ENCODE assay signal across 20 cellular contexts in the genomic region with DNA sequence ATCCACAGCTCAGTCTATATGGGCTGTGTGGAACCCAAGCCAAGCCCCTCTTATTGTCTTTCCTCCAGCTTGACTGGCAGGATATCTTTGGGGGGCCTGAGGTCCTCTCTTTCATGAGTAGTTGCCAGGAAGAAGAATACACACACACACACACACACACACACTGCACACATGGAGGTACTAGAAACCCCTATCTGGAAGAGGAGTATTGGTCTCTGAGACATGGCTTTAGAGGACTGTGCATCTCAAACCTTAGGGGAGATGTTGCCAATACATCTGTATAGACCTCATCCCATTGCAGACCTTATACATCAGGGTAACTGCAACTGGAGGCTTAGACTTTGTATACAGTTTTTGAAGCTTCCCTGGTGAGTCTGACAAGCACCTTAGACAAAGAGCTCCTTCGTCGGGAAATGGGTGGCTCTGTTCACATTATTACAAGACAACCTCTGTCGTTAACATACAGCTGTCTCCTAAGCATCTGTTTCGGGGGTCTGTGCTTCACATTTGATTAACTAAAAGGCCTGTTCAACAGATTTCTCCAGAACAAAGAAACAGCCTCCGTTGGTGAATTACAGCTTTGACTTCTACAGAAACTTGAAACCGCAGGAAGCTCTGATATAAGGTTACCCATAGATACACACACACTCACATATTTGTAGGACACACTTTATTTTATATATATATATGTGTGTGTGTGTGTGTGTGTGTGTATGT. TPM values are rescaled to one million over a fixed set of nuclear protein-coding genes. Genes with fewer than 3 reads are reported as not detected.
A peak's percentile ranks its signal among the peaks of the same experiment; 100 is the strongest.
DNase-seq lines count a peak whose midpoint lies in the region; ATAC-seq, FAIRE-seq and TF ChIP-seq lines count a peak whose summit lies in the region.
"Had no signal": no experiment of that assay in that cellular context is flagged by ENCODE, and none has a peak within 500 bp of the region (broad histone marks: within the 10 kb centered on the region; RNA-seq: fewer than 3 reads in every experiment).

No MANE protein-coding gene starts in this region.

- no peak for TF ChIP-seq CTCF in cardiac muscle cell (IDR thresholded peaks at IDR 0.05; ENCODE audit: low read depth, low read length)
- no peak for TF ChIP-seq CTCF in right atrium auricular region (IDR thresholded peaks at IDR 0.05)
- TF ChIP-seq CTCF in pancreas (IDR thresholded peaks at IDR 0.05): no peak

- H3K4me3 Mint-ChIP-seq in activated CD4-positive, alpha-beta T cell treated with anti-CD3 and anti-CD28 coated beads, Interleukin-2, amount 10 ng/mL, durations not matched to agents 24 days and 14 days: no peak overlapping the region
- H3K4me3 Mint-ChIP-seq: CD14-positive monocyte, HFFc6 had no signal

- H3K9me3 ChIP-seq in cardiac muscle cell (ENCODE audit: low read depth) (no peaks in the 10 kb centered on the region), right atrium auricular region (no peaks in the 10 kb centered on the region), pancreas (no peaks in the 10 kb centered on the region)

- H3K27me3 ChIP-seq in cardiac muscle cell: no peaks in the 10 kb centered on the region
- no peaks in the 10 kb centered on the region for H3K27me3 ChIP-seq in right atrium auricular region
- no peaks in the 10 kb centered on the region for H3K27me3 ChIP-seq in pancreas

- H3K4me3 ChIP-seq in cardiac muscle cell (no peak overlapping the region), right atrium auricular region (no peak overlapping the region), pancreas (no peak overlapping the region)
- H3K4me3 ChIP-seq: K562 had no signal

- H3K9me3 Mint-ChIP-seq in activated CD4-positive, alpha-beta T cell treated with anti-CD3 and anti-CD28 coated beads, Interleukin-2, amount 10 ng/mL, durations not matched to agents 24 days and 14 days: peaks cover 4% of the 10 kb centered on the region
- H3K9me3 Mint-ChIP-seq: HFFc6 had no signal

- peaks cover 31% of the 10 kb centered on the region for H3K27me3 Mint-ChIP-seq in activated CD4-positive, alpha-beta T cell treated with anti-CD3 and anti-CD28 coated beads, Interleukin-2, amount 10 ng/mL, durations not matched to agents 24 days and 14 days

- no peak overlapping the region for H3K27ac Mint-ChIP-seq in activated CD4-positive, alpha-beta T cell treated with anti-CD3 and anti-CD28 coated beads, Interleukin-2, amount 10 ng/mL, durations not matched to agents 24 days and 14 days
- H3K27ac Mint-ChIP-seq: CD14-positive monocyte, HFFc6 had no signal

- H3K36me3 Mint-ChIP-seq in activated CD4-positive, alpha-beta T cell treated with anti-CD3 and anti-CD28 coated beads, Interleukin-2, amount 10 ng/mL, durations not matched to agents 24 days and 14 days (ENCODE audit: low read depth): no peaks in the 10 kb centered on the region
- H3K36me3 Mint-ChIP-seq: CD14-positive monocyte had no signal

- H3K4me1 ChIP-seq in cardiac muscle cell (ENCODE audit: low read depth) (peaks cover 25% of the 10 kb centered on the region), right atrium auricular region (no peaks in the 10 kb centered on the region), pancreas (no peaks in the 10 kb centered on the region)

- H3K27ac ChIP-seq in cardiac muscle cell (peak overlapping the region; percentile 31), right atrium auricular region (no peak overlapping the region), caudate nucleus (ENCODE audit: low read depth, low read length) (peak overlapping the region; percentile 4), pancreas (no peak overlapping the region)

- intact Hi-C loops in activated CD4-positive, alpha-beta T cell treated with anti-CD3 and anti-CD28 coated beads, Interleukin-2, amount 10 ng/mL, durations not matched to agents 24 days and 14 days (cut with micrococcal nuclease): no loop called here
- intact Hi-C loops in pancreas (cut with DNase I): no loop called here

- WGBS in pancreas, 2 donors: 76 to 78% methylated on average over 6 of the region's 6 CpGs

- DNase-seq in cardiac muscle cell (ENCODE audit: low read depth in 1 of 2, low spot score in 1 of 2): no peak
- no peak for DNase-seq in right atrium auricular region (ENCODE audit: low spot score)
- DNase-seq in NCI-H345 (lab: John Stamatoyannopoulos, UW): peak; percentile 39
- no peak for DNase-seq in caudate nucleus (lab: John Stamatoyannopoulos, UW)
- DNase-seq in activated CD4-positive, alpha-beta T cell treated with anti-CD3 and anti-CD28 coated beads, Interleukin-2, amount 10 ng/mL, durations not matched to agents 24 days and 14 days: no peak
- DNase-seq in pancreas: no peak
- DNase-seq: ACHN; AML-193; COR-L47; HFFc6; MV-4-11; NCI-H2081; NK-92 treated with Interleukin-12 subunit alpha and Interleukin-12 subunit beta, amount 100 ng/mL, for 24 hours; SHP77; T-helper 2 cell had no signal

- H3K36me3 ChIP-seq in cardiac muscle cell (no peaks in the 10 kb centered on the region), right atrium auricular region (no peaks in the 10 kb centered on the region), pancreas (no peaks in the 10 kb centered on the region)

- FAIRE-seq in pancreas (lab: Jason Lieb, UNC): no peak
- FAIRE-seq: GM12892, K562 had no signal

- ATAC-seq in pancreas: no peak
- ATAC-seq in HG03469 (IDR thresholded peaks at IDR 0.05; ENCODE audit: unreplicated experiment): no peak
- ATAC-seq: K562 had no signal

- no peaks in the 10 kb centered on the region for H3K4me1 Mint-ChIP-seq in activated CD4-positive, alpha-beta T cell treated with anti-CD3 and anti-CD28 coated beads, Interleukin-2, amount 10 ng/mL, durations not matched to agents 24 days and 14 days

RNA-seq across cellular contexts. Expression of a gene that starts 5.5 kb away (rescaled TPM):
- total RNA-seq in cardiac muscle cell (110 and 176 TPM in 2 replicates), right atrium auricular region (10 to 100 TPM; 12.1 to 16.2 TPM), pancreas (1 to 10 TPM; 2.7 to 7.9 (median 4.8) TPM)
- polyA plus RNA-seq in cardiac muscle cell (180 and 189 TPM in 2 replicates), pancreas (1 to 10 TPM; 5.2 to 8.8 TPM)
- total RNA-seq in activated CD4-positive, alpha-beta T cell treated with anti-CD3 and anti-CD28 coated beads, Interleukin-2, amount 10 ng/mL, durations not matched to agents 24 days and 14 days: not detected in 2 replicates
- total RNA-seq: K562, OCI-LY7 had no signal
- polyA plus RNA-seq: CD14-positive monocyte, K562 had no signal

Comparison
In these comparisons a context has a peak if more than half of its experiments do, and no peak if none do; other contexts are left out.
1. H3K27ac ChIP-seq: peak in cardiac muscle cell (single experiment) and caudate nucleus (single experiment); none in right atrium auricular region (0 of 2) and pancreas (0 of 4).